ENCODE assay signal across 29 cellular contexts in the genomic region with DNA sequence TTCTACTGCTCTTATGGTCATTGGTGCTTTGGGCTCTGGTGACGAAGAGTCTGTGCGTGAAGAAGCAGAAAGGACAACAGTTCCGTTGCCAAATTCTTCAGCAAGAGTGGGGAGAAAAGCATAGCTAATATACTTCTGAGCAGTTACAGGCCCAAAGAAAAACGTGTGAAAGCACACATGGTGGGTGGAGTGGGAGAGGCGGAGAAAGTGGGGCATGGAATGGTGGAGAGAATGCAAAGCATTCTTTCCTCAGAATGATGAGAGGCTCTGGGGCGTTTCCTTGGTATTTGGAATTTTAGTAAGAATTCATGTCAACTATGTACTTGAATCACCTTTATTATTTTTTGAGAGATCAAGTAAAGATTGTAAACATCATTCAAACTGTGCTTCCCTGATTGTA.
"Had no signal": no experiment of that assay in that cellular context is flagged by ENCODE, and none has a peak within 500 bp of the region (broad histone marks: within the 10 kb centered on the region; RNA-seq: fewer than 3 reads in every experiment).

No MANE protein-coding gene starts in this region.

- DNase-seq: activated CD4-positive, alpha-beta memory T cell treated with anti-CD3 and anti-CD28 coated beads, Interleukin-2, amount 10 ng/mL, durations not matched to agents 7 days and 5 days; activated CD4-positive, alpha-beta T cell treated with anti-CD3 and anti-CD28 coated beads, Interleukin-2, amount 10 ng/mL, durations not matched to agents 24 days and 14 days; activated CD4-positive, CD25-positive, alpha-beta regulatory T cell treated with anti-CD3 and anti-CD28 coated beads, Interleukin-2, amount 50 U/mL, for 72 hours; activated CD8-positive, alpha-beta memory T cell treated with anti-CD3 and anti-CD28 coated beads, Interleukin-2, amount 50 U/mL, for 48 hours; activated gamma-delta T cell; activated naive CD4-positive, alpha-beta T cell treated with anti-CD3 and anti-CD28 coated beads, Interleukin-2, amount 50 U/mL, for 16 hours; activated T-cell treated with anti-CD3 and anti-CD28 coated beads, Interleukin-2, amount 50 U/mL, for 24 hours; amniotic stem cell; esophagus squamous epithelium; foreskin melanocyte; heart right ventricle; mucosa of descending colon; ovary; retina; small intestine; stimulated activated CD4-positive, alpha-beta T cell treated with anti-CD3 and anti-CD28 coated beads, Interleukin-1b, Interleukin-23, amount 100 ng/mL, for 48 hours; stimulated activated CD4-positive, alpha-beta T cell treated with anti-CD3 and anti-CD28 coated beads, Interleukin-4, amount 100 ng/mL, for 4 hours; stimulated activated CD8-positive, alpha-beta memory T cell treated with anti-CD3 and anti-CD28 coated beads, Interleukin-4, amount 100 ng/mL, for 48 hours; stimulated activated naive CD8-positive, alpha-beta T cell treated with anti-CD3 and anti-CD28 coated beads, Interleukin-15, amount 100 ng/mL, for 72 hours; substantia nigra; T-helper 2 cell; thyroid gland had no signal

- H3K4me3 Mint-ChIP-seq: activated CD4-positive, alpha-beta memory T cell treated with anti-CD3 and anti-CD28 coated beads, Interleukin-2, amount 10 ng/mL, durations not matched to agents 7 days and 5 days; activated CD4-positive, alpha-beta T cell treated with anti-CD3 and anti-CD28 coated beads, Interleukin-2, amount 10 ng/mL, durations not matched to agents 24 days and 14 days; activated T-cell treated with anti-CD3 and anti-CD28 coated beads, Interleukin-2, amount 50 U/mL, for 24 hours; memory B cell; nephron; stimulated activated memory B cell treated with anti-CD40 and anti-IgM and Interleukin-4, amounts not matched to agents 10 μg/mL and 1 μg/mL and 100 μg/mL, for 72 hours; stimulated activated naive CD8-positive, alpha-beta T cell treated with anti-CD3 and anti-CD28 coated beads, Interleukin-15, amount 100 ng/mL, for 72 hours had no signal

- H3K4me3 ChIP-seq: esophagus squamous epithelium, heart right ventricle, mucosa of descending colon, ovary, thyroid gland had no signal

- ATAC-seq: heart right ventricle; mucosa of descending colon; sciatic nerve; stimulated activated memory B cell treated with anti-CD40 and anti-IgM and Interleukin-4, amounts not matched to agents 10 μg/mL and 1 μg/mL and 100 μg/mL, for 72 hours; stimulated activated naive CD8-positive, alpha-beta T cell treated with anti-CD3 and anti-CD28 coated beads, Interleukin-15, amount 100 ng/mL, for 72 hours had no signal

- H3K36me3 ChIP-seq: esophagus squamous epithelium, heart right ventricle, neutrophil, ovary, thyroid gland had no signal

- H3K27me3 Mint-ChIP-seq: activated CD4-positive, alpha-beta memory T cell treated with anti-CD3 and anti-CD28 coated beads, Interleukin-2, amount 10 ng/mL, durations not matched to agents 7 days and 5 days; activated CD4-positive, alpha-beta T cell treated with anti-CD3 and anti-CD28 coated beads, Interleukin-2, amount 10 ng/mL, durations not matched to agents 24 days and 14 days; activated T-cell treated with anti-CD3 and anti-CD28 coated beads, Interleukin-2, amount 50 U/mL, for 24 hours; memory B cell; progenitor cell of endocrine pancreas; stimulated activated memory B cell treated with anti-CD40 and anti-IgM and Interleukin-4, amounts not matched to agents 10 μg/mL and 1 μg/mL and 100 μg/mL, for 72 hours; stimulated activated naive CD8-positive, alpha-beta T cell treated with anti-CD3 and anti-CD28 coated beads, Interleukin-15, amount 100 ng/mL, for 72 hours had no signal

- H3K27ac Mint-ChIP-seq: activated CD4-positive, alpha-beta memory T cell treated with anti-CD3 and anti-CD28 coated beads, Interleukin-2, amount 10 ng/mL, durations not matched to agents 7 days and 5 days; activated CD4-positive, alpha-beta T cell treated with anti-CD3 and anti-CD28 coated beads, Interleukin-2, amount 10 ng/mL, durations not matched to agents 24 days and 14 days; activated T-cell treated with anti-CD3 and anti-CD28 coated beads, Interleukin-2, amount 50 U/mL, for 24 hours; memory B cell; nephron; progenitor cell of endocrine pancreas; stimulated activated memory B cell treated with anti-CD40 and anti-IgM and Interleukin-4, amounts not matched to agents 10 μg/mL and 1 μg/mL and 100 μg/mL, for 72 hours; stimulated activated naive CD8-positive, alpha-beta T cell treated with anti-CD3 and anti-CD28 coated beads, Interleukin-15, amount 100 ng/mL, for 72 hours had no signal

- H3K4me1 Mint-ChIP-seq: activated CD4-positive, alpha-beta memory T cell treated with anti-CD3 and anti-CD28 coated beads, Interleukin-2, amount 10 ng/mL, durations not matched to agents 7 days and 5 days; activated CD4-positive, alpha-beta T cell treated with anti-CD3 and anti-CD28 coated beads, Interleukin-2, amount 10 ng/mL, durations not matched to agents 24 days and 14 days; memory B cell; stimulated activated naive CD8-positive, alpha-beta T cell treated with anti-CD3 and anti-CD28 coated beads, Interleukin-15, amount 100 ng/mL, for 72 hours had no signal

- H3K9me3 Mint-ChIP-seq: activated CD4-positive, alpha-beta T cell treated with anti-CD3 and anti-CD28 coated beads, Interleukin-2, amount 10 ng/mL, durations not matched to agents 24 days and 14 days; memory B cell; stimulated activated memory B cell treated with anti-CD40 and anti-IgM and Interleukin-4, amounts not matched to agents 10 μg/mL and 1 μg/mL and 100 μg/mL, for 72 hours had no signal

- H3K9me3 ChIP-seq: esophagus squamous epithelium, mucosa of descending colon, neutrophil, ovary, thyroid gland had no signal

- H3K27me3 ChIP-seq: esophagus squamous epithelium, heart right ventricle, neutrophil, ovary, thyroid gland had no signal

- H3K36me3 Mint-ChIP-seq: memory B cell; stimulated activated memory B cell treated with anti-CD40 and anti-IgM and Interleukin-4, amounts not matched to agents 10 μg/mL and 1 μg/mL and 100 μg/mL, for 72 hours had no signal

- H3K27ac ChIP-seq: epithelial cell of prostate, esophagus squamous epithelium, heart right ventricle, neutrophil, ovary, thyroid gland had no signal

- H3K4me1 ChIP-seq: esophagus squamous epithelium, heart right ventricle, thyroid gland had no signal
